ENCODE assay signal across 1 cellular context in the genomic region with DNA sequence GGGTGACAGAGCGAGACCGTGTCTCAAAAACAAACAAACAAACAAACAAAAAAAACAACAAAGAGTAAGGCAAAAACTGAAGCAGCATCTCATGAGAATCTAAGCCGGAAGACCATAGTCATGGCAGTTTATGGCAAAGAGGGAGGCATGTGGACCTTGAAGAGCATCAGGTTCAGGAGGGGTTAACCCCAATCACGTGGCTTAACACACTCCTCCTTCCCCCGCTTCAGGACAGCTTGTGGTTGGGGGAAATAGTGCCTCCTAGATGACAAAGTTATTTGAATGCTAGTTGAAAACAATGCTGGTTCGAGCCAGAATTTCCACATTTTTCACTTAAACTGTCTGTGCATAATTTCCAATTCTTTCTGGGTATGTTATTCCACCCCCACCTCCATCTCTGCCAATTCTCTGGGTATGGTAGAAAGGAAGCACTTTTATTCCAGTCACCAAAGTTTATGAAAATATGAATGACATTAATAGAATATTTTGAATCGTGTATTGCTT.
TF ChIP-seq lines count a peak whose summit lies in the region.

No MANE protein-coding gene starts in this region.

TF ChIP-seq in Ishikawa, 13 proteins besides CTCF, POLR2A, EP300 and RAD21 (continued from another document):
- TF ChIP-seq REST (IDR thresholded peaks at IDR 0.05; ENCODE audit: low read depth): no peak
TF ChIP-seq in Ishikawa: peak in this region for 1.
